In genomic region chr10:94038024-94038423, GRCh38 we compare ENCODE assay signal across 14 cellular contexts. TPM values are rescaled to one million over a fixed set of nuclear protein-coding genes. Genes with fewer than 3 reads are reported as not detected.
DNase-seq lines count a peak whose midpoint lies in the region; ATAC-seq and TF ChIP-seq lines count a peak whose summit lies in the region.
"Had no signal": no experiment of that assay in that cellular context is flagged by ENCODE, and none has a peak within 500 bp of the region (broad histone marks: within the 10 kb centered on the region; RNA-seq: fewer than 3 reads in every experiment).

No MANE protein-coding gene starts in this region.

- H3K4me1 ChIP-seq in Peyer's patch: peaks cover 0 to 4% (median 0%) of the 10 kb centered on the region in 4 donors
- H3K4me1 ChIP-seq: colonic mucosa had no signal

- H3K4me3 ChIP-seq in AG09309 (ENCODE audit: control insufficient read depth, low read depth, low read length): no peak overlapping the region
- H3K4me3 ChIP-seq in astrocyte of the spinal cord (ENCODE audit: low read depth, low read length): no peak overlapping the region
- H3K4me3 ChIP-seq in Peyer's patch: no peak overlapping the region
- H3K4me3 ChIP-seq: colonic mucosa, esophagus muscularis mucosa had no signal

- TF ChIP-seq CTCF in AG09309 (IDR thresholded peaks at IDR 0.05; ENCODE audit: control insufficient read depth, insufficient read depth, low read depth, low read length, missing control alignments): peak; percentile 6
- TF ChIP-seq CTCF in astrocyte of the spinal cord (IDR thresholded peaks at IDR 0.05; ENCODE audit: low read depth, low read length): no peak
- TF ChIP-seq CTCF in Peyer's patch (IDR thresholded peaks at IDR 0.05): no peak

- H3K27me3 Mint-ChIP-seq in stimulated activated naive CD8-positive, alpha-beta T cell treated with anti-CD3 and anti-CD28 coated beads, Interleukin-15, amount 100 ng/mL, for 72 hours: peaks cover 8% of the 10 kb centered on the region

- H3K27me3 ChIP-seq in Peyer's patch: no peaks in the 10 kb centered on the region
- H3K27me3 ChIP-seq: colonic mucosa, esophagus muscularis mucosa had no signal

- TF ChIP-seq POLR2A in Peyer's patch (IDR thresholded peaks at IDR 0.05): no peak

- H3K4me3 Mint-ChIP-seq in stimulated activated naive CD8-positive, alpha-beta T cell treated with anti-CD3 and anti-CD28 coated beads, Interleukin-15, amount 100 ng/mL, for 72 hours: no peak overlapping the region
- H3K4me3 Mint-ChIP-seq: B cell; stimulated activated effector memory CD8-positive, alpha-beta T cell treated with anti-CD3 and anti-CD28 coated beads, Interleukin-12 subunit alpha, Interleukin-12 subunit beta, amount 100 ng/mL, for 72 hours had no signal

- H3K9me3 Mint-ChIP-seq in stimulated activated naive CD8-positive, alpha-beta T cell treated with anti-CD3 and anti-CD28 coated beads, Interleukin-15, amount 100 ng/mL, for 72 hours: no peaks in the 10 kb centered on the region

- H3K27ac ChIP-seq in Peyer's patch: no peak overlapping the region
- H3K27ac ChIP-seq: colonic mucosa, esophagus muscularis mucosa had no signal

- no peaks in the 10 kb centered on the region for H3K9me3 ChIP-seq in Peyer's patch
- H3K9me3 ChIP-seq: colonic mucosa, esophagus muscularis mucosa had no signal

- no peaks in the 10 kb centered on the region for H3K4me1 Mint-ChIP-seq in stimulated activated naive CD8-positive, alpha-beta T cell treated with anti-CD3 and anti-CD28 coated beads, Interleukin-15, amount 100 ng/mL, for 72 hours
- H3K4me1 Mint-ChIP-seq: stimulated activated effector memory CD8-positive, alpha-beta T cell treated with anti-CD3 and anti-CD28 coated beads, Interleukin-12 subunit alpha, Interleukin-12 subunit beta, amount 100 ng/mL, for 72 hours had no signal

- no peak for DNase-seq in AG09309 (ENCODE audit: low read depth)
- peak; percentile 33 for DNase-seq in HS-27A (ENCODE audit: low read depth)
- DNase-seq in astrocyte of the spinal cord (ENCODE audit: low read depth, low spot score): peak; percentile 56
- DNase-seq in kidney tubule cell (ENCODE audit: low spot score): peak; percentile 91
- DNase-seq in stimulated activated naive CD4-positive, alpha-beta T cell treated with Interleukin-2 at 50 U/mL for 16 hours (lab: John Stamatoyannopoulos, UW): no peak
- DNase-seq in Peyer's patch: no peak
- no peak for DNase-seq in stimulated activated naive CD8-positive, alpha-beta T cell treated with anti-CD3 and anti-CD28 coated beads, Interleukin-15, amount 100 ng/mL, for 72 hours
- DNase-seq: colonic mucosa; stimulated activated CD4-positive, alpha-beta T cell treated with anti-CD3 and anti-CD28 coated beads, Interleukin-2, amount 100 ng/mL, for 48 hours had no signal

- H3K36me3 ChIP-seq in Peyer's patch: peaks cover 0 to 3% (median 0%) of the 10 kb centered on the region in 3 donors
- H3K36me3 ChIP-seq: colonic mucosa, esophagus muscularis mucosa had no signal

- in situ Hi-C loops in astrocyte of the spinal cord (cut with HindIII; ENCODE audit: low sequenced_read_pairs): no loop called here

- H3K27ac Mint-ChIP-seq in stimulated activated naive CD8-positive, alpha-beta T cell treated with anti-CD3 and anti-CD28 coated beads, Interleukin-15, amount 100 ng/mL, for 72 hours: no peak overlapping the region
- H3K27ac Mint-ChIP-seq: B cell; stimulated activated effector memory CD8-positive, alpha-beta T cell treated with anti-CD3 and anti-CD28 coated beads, Interleukin-12 subunit alpha, Interleukin-12 subunit beta, amount 100 ng/mL, for 72 hours had no signal

- ATAC-seq in GM19452 (IDR thresholded peaks at IDR 0.05; ENCODE audit: unreplicated experiment): no peak
- ATAC-seq in stimulated activated naive CD8-positive, alpha-beta T cell treated with anti-CD3 and anti-CD28 coated beads, Interleukin-15, amount 100 ng/mL, for 72 hours: no peak
- ATAC-seq: activated CD4-positive, CD25-positive, alpha-beta regulatory T cell treated with anti-CD3 and anti-CD28 coated beads, Interleukin-2, amount 50 U/mL, for 24 hours; stimulated activated effector memory CD8-positive, alpha-beta T cell treated with anti-CD3 and anti-CD28 coated beads, Interleukin-12 subunit alpha, Interleukin-12 subunit beta, amount 100 ng/mL, for 72 hours had no signal

RNA-seq across cellular contexts. Expression of gene PLCE1, which starts 44.3 kb away (rescaled TPM):
- total RNA-seq in Peyer's patch: 10 to 100 TPM; 15.4 to 42.9 (median 33.5) TPM
- total RNA-seq: B cell had no signal

Comparison
In these comparisons a context has a peak if more than half of its experiments do, and no peak if none do; other contexts are left out.
1. DNase-seq: peak in HS-27A (single experiment), astrocyte of the spinal cord (single experiment) and kidney tubule cell (single experiment); none in AG09309 (single experiment), stimulated activated naive CD4-positive, alpha-beta T cell treated with Interleukin-2 at 50 U/mL for 16 hours (single experiment), Peyer's patch (0 of 3) and stimulated activated naive CD8-positive, alpha-beta T cell treated with anti-CD3 and anti-CD28 coated beads, Interleukin-15, amount 100 ng/mL, for 72 hours (0 of 2).